ENCODE assay signal across 1 cellular context in the genomic region with DNA sequence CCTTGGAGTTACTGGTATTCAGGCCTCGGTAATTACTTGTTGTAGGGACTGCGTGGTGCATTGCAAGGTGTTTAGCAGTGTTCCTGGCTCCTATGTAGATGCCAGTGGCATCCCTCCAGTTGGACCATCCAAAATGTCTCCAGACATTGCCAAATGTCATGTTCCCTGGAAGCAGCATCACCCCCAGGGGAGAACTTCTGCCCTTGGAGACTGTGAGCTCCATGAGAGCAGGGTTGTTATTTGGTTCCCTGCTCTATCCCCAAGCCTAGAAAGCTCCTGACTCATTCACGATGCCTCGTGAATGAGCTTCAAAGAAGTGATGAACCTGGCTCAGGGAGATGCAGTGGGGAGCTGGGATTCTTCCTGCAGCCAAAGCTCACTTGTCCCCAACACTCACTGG.
TF ChIP-seq lines count a peak whose summit lies in the region.

No MANE protein-coding gene starts in this region.

TF ChIP-seq in IMR-90, 13 proteins besides CTCF, POLR2A, EP300 and RAD21:
- TF ChIP-seq SMC3 (IDR thresholded peaks at IDR 0.05; ENCODE audit: low read depth, low read length) (no peak), BHLHE40 (IDR thresholded peaks at IDR 0.05; ENCODE audit: low read depth, low read length) (no peak), FOS (IDR thresholded peaks at IDR 0.05; ENCODE audit: low read depth, low read length) (no peak), NFE2L2 (IDR thresholded peaks at IDR 0.05; ENCODE audit: low read depth, low read length) (no peak), MAFK (IDR thresholded peaks at IDR 0.05; ENCODE audit: low read depth, low read length) (no peak), MXI1 (IDR thresholded peaks at IDR 0.05; ENCODE audit: borderline replicate concordance, low read depth, low read length) (no peak), CHD1 (IDR thresholded peaks at IDR 0.05; ENCODE audit: low read depth, low read length) (no peak), RFX5 (IDR thresholded peaks at IDR 0.05; ENCODE audit: low read depth, low read length) (no peak), MAZ (IDR thresholded peaks at IDR 0.05; ENCODE audit: borderline replicate concordance, low read depth, low read length) (no peak), RCOR1 (IDR thresholded peaks at IDR 0.05; ENCODE audit: insufficient replicate concordance, low read length) (no peak), CEBPB (IDR thresholded peaks at IDR 0.05; ENCODE audit: low read depth, low read length) (no peak)
- TF ChIP-seq, protein P1, sequence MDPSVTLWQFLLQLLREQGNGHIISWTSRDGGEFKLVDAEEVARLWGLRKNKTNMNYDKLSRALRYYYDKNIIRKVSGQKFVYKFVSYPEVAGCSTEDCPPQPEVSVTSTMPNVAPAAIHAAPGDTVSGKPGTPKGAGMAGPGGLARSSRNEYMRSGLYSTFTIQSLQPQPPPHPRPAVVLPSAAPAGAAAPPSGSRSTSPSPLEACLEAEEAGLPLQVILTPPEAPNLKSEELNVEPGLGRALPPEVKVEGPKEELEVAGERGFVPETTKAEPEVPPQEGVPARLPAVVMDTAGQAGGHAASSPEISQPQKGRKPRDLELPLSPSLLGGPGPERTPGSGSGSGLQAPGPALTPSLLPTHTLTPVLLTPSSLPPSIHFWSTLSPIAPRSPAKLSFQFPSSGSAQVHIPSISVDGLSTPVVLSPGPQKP (IDR thresholded peaks at IDR 0.05; ENCODE audit: borderline replicate concordance, low read depth, low read length) = no peak
- TF ChIP-seq, protein P2, sequence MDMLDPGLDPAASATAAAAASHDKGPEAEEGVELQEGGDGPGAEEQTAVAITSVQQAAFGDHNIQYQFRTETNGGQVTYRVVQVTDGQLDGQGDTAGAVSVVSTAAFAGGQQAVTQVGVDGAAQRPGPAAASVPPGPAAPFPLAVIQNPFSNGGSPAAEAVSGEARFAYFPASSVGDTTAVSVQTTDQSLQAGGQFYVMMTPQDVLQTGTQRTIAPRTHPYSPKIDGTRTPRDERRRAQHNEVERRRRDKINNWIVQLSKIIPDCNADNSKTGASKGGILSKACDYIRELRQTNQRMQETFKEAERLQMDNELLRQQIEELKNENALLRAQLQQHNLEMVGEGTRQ (IDR thresholded peaks at IDR 0.05; ENCODE audit: low read depth, low read length) = no peak
